Comparison of ENCODE assay signal across 22 cellular contexts in the genomic region with DNA sequence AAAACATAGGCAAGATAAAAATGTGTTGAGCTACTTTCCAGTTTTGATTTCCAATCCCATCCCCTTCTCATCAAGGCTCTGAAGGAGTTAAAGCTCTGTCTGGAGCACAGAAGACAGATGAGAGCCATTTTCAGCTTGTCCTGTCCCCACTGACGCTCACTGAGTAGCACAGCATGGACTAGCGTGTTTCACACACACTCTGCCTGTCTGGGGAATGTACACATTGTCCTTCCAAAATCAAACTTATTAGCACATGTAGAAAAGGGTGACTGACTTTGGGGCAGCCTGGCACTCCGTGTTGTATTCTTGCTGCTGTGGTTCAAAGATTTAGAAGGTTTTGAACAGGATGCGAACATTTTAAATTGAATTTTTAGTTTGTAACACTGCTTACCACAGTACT.
DNase-seq lines count a peak whose midpoint lies in the region; ATAC-seq and TF ChIP-seq lines count a peak whose summit lies in the region.
"Had no signal": no experiment of that assay in that cellular context is flagged by ENCODE, and none has a peak within 500 bp of the region (broad histone marks: within the 10 kb centered on the region; RNA-seq: fewer than 3 reads in every experiment).

No MANE protein-coding gene starts in this region.

- no peak overlapping the region for H3K4me3 Mint-ChIP-seq in chondrocyte (ENCODE audit: unreplicated experiment)
- H3K4me3 Mint-ChIP-seq: activated CD4-positive, alpha-beta memory T cell treated with anti-CD3 and anti-CD28 coated beads, Interleukin-2, amount 10 ng/mL, durations not matched to agents 7 days and 5 days had no signal

- H3K4me3 ChIP-seq in heart left ventricle (no peak overlapping the region), H7 (ENCODE audit: insufficient read depth, low read depth, low read length) (no peak overlapping the region)
- H3K4me3 ChIP-seq: hepatocyte had no signal

- DNase-seq in heart left ventricle (peak in 1 of 5 donors; percentile 18), cardiac septum (ENCODE audit: low spot score) (no peak), chondrocyte (ENCODE audit: low spot score) (peak; percentile 14), myocyte (ENCODE audit: low read depth) (peak; percentile 6), H7 (no peak), GM19240 (ENCODE audit: insufficient read length, low spot score) (no peak)
- no peak for DNase-seq in stimulated activated CD4-positive, alpha-beta T cell treated with anti-CD3 and anti-CD28 coated beads, Interleukin-4, amount 100 ng/mL, for 4 hours
- DNase-seq: activated CD4-positive, alpha-beta memory T cell treated with anti-CD3 and anti-CD28 coated beads, Interleukin-2, amount 10 ng/mL, durations not matched to agents 7 days and 5 days; activated effector memory CD4-positive, alpha-beta T cell treated with Interleukin-2 at 50 U/mL for 16 hours; C1 segment of cervical spinal cord; DND-41; effector CD4-positive, alpha-beta T cell; foreskin keratinocyte; NCI-H146; NK-92 treated with Interleukin-12 subunit alpha and Interleukin-12 subunit beta, amount 100 ng/mL, for 24 hours; stimulated activated CD4-positive, alpha-beta T cell treated with anti-CD3 and anti-CD28 coated beads, Interleukin-12 subunit alpha, Interleukin-12 subunit beta, amount 100 ng/mL, for 4 hours; stimulated activated CD4-positive, alpha-beta T cell treated with anti-CD3 and anti-CD28 coated beads, Interleukin-4, amount 100 ng/mL, for 24 hours; stimulated activated naive CD4-positive, alpha-beta T cell had no signal

- peaks cover 22% of the 10 kb centered on the region for H3K4me1 Mint-ChIP-seq in chondrocyte (ENCODE audit: low read depth)
- H3K4me1 Mint-ChIP-seq: activated CD4-positive, alpha-beta memory T cell treated with anti-CD3 and anti-CD28 coated beads, Interleukin-2, amount 10 ng/mL, durations not matched to agents 7 days and 5 days had no signal

- TF ChIP-seq CTCF in heart left ventricle (IDR thresholded peaks at IDR 0.05) (no peak), chondrocyte (IDR thresholded peaks at IDR 0.05) (no peak)

- no peaks in the 10 kb centered on the region for H3K9me3 Mint-ChIP-seq in chondrocyte (ENCODE audit: low read depth)

- H3K36me3 ChIP-seq in heart left ventricle (peaks cover 0 to 56% (median 39%) of the 10 kb centered on the region in 9 donors), H7 (replicated peaks; ENCODE audit: control insufficient read depth, insufficient read depth, low read length) (no peaks in the 10 kb centered on the region)

- H3K27me3 ChIP-seq in heart left ventricle, result no peaks in the 10 kb centered on the region
- no peaks in the 10 kb centered on the region for H3K27me3 ChIP-seq in H7 (ENCODE audit: control insufficient read depth, insufficient read depth, low read length)
- H3K27me3 ChIP-seq: foreskin keratinocyte, hepatocyte had no signal

- no peaks in the 10 kb centered on the region for H3K27me3 Mint-ChIP-seq in chondrocyte (ENCODE audit: low read depth)
- H3K27me3 Mint-ChIP-seq: activated CD4-positive, alpha-beta memory T cell treated with anti-CD3 and anti-CD28 coated beads, Interleukin-2, amount 10 ng/mL, durations not matched to agents 7 days and 5 days had no signal

- H3K9me3 ChIP-seq in heart left ventricle, result no peaks in the 10 kb centered on the region

- WGBS in heart left ventricle, 4 donors, result 61 to 72% (median 70%) methylated on average over 4 of the region's 4 CpGs

- no peak overlapping the region for H3K27ac ChIP-seq in heart left ventricle
- H3K27ac ChIP-seq: foreskin keratinocyte, hepatocyte had no signal

- ATAC-seq in heart left ventricle (peak; percentile 69 to 94 (median 88)), GM21619 (IDR thresholded peaks at IDR 0.05; ENCODE audit: unreplicated experiment) (no peak)
- ATAC-seq: activated CD4-positive, CD25-positive, alpha-beta regulatory T cell treated with anti-CD3 and anti-CD28 coated beads, Interleukin-2, amount 50 U/mL, for 24 hours; foreskin keratinocyte; Panc1 had no signal

- H3K36me3 Mint-ChIP-seq in chondrocyte (ENCODE audit: low read depth), result peaks cover 10% of the 10 kb centered on the region

- H3K27ac Mint-ChIP-seq in chondrocyte (ENCODE audit: unreplicated experiment), result no peak overlapping the region
- H3K27ac Mint-ChIP-seq: activated CD4-positive, alpha-beta memory T cell treated with anti-CD3 and anti-CD28 coated beads, Interleukin-2, amount 10 ng/mL, durations not matched to agents 7 days and 5 days had no signal

- intact Hi-C loops in heart left ventricle (cut with DNase I) (loop anchor here in 2 of 10 donors (10.0 kb wide), 2 partner anchors 141 to 211 kb away; partner anchors contain the start of gene NEK7 (in 2 of the 2)), cardiac septum (cut with DNase I) (no loop called here)

- peaks cover 0 to 17% (median 2%) of the 10 kb centered on the region in 12 donors for H3K4me1 ChIP-seq in heart left ventricle
- H3K4me1 ChIP-seq: foreskin keratinocyte had no signal

- TF ChIP-seq POLR2A in heart left ventricle (IDR thresholded peaks at IDR 0.05), result no peak

Comparison
In these comparisons a context has a peak if more than half of its experiments do, and no peak if none do; other contexts are left out.
1. DNase-seq: peak in chondrocyte (single experiment) and myocyte (single experiment); none in cardiac septum (single experiment), H7 (single experiment), GM19240 (single experiment) and stimulated activated CD4-positive, alpha-beta T cell treated with anti-CD3 and anti-CD28 coated beads, Interleukin-4, amount 100 ng/mL, for 4 hours (0 of 2).